Comparison of ENCODE assay signal across 9 cellular contexts in genomic region chr1:115052454-115053083, GRCh38. TPM values are rescaled to one million over a fixed set of nuclear protein-coding genes. Genes with fewer than 3 reads are reported as not detected.
DNase-seq lines count a peak whose midpoint lies in the region; ATAC-seq and TF ChIP-seq lines count a peak whose summit lies in the region.
"Had no signal": no experiment of that assay in that cellular context is flagged by ENCODE, and none has a peak within 500 bp of the region (broad histone marks: within the 10 kb centered on the region; RNA-seq: fewer than 3 reads in every experiment).

No MANE protein-coding gene starts in this region.

- H3K9me3 Mint-ChIP-seq in activated CD4-positive, alpha-beta memory T cell treated with anti-CD3 and anti-CD28 coated beads, Interleukin-2, amount 10 ng/mL, durations not matched to agents 7 days and 5 days, result no peaks in the 10 kb centered on the region

- H3K4me3 Mint-ChIP-seq in activated CD4-positive, alpha-beta memory T cell treated with anti-CD3 and anti-CD28 coated beads, Interleukin-2, amount 10 ng/mL, durations not matched to agents 7 days and 5 days, result no peak overlapping the region

- H3K4me3 ChIP-seq in BJ (ENCODE audit: low read depth, low read length) (no peak overlapping the region), mucosa of descending colon (no peak overlapping the region), testis (no peak overlapping the region)

- CTCF ChIA-PET in BJ (lab: Yijun Ruan, JAX), result interaction anchor here (0.6 to 4.3 kb wide), 31 partner anchors 9 to 1225 kb away, joined by 3 to 38 read pairs (median 4); partner anchors contain the start of gene TSHB
- CTCF ChIA-PET in activated CD4-positive, alpha-beta memory T cell treated with anti-CD3 and anti-CD28 coated beads, Interleukin-2, amount 10 ng/mL, durations not matched to agents 7 days and 5 days (lab: Charles Lee), result interaction anchor here (0.6 to 3.7 kb wide), 30 partner anchors 9 to 272 kb away, joined by 3 to 34 read pairs (median 4); partner anchors contain the start of gene SIKE1

- H3K36me3 Mint-ChIP-seq in activated CD4-positive, alpha-beta memory T cell treated with anti-CD3 and anti-CD28 coated beads, Interleukin-2, amount 10 ng/mL, durations not matched to agents 7 days and 5 days (ENCODE audit: low read depth), result no peaks in the 10 kb centered on the region

- peaks cover 11% of the 10 kb centered on the region for H3K4me1 Mint-ChIP-seq in activated CD4-positive, alpha-beta memory T cell treated with anti-CD3 and anti-CD28 coated beads, Interleukin-2, amount 10 ng/mL, durations not matched to agents 7 days and 5 days

- intact Hi-C loops in mucosa of descending colon (cut with DNase I, micrococcal nuclease) (no loop called here), testis (cut with DNase I; ENCODE audit: low total_unique reads) (no loop called here)

- WGBS in testis, 2 donors, result 35 to 41% methylated on average over 9 of the region's 9 CpGs

- H3K36me3 ChIP-seq in BJ (ENCODE audit: control insufficient read depth, insufficient read depth, low read length) (no peaks in the 10 kb centered on the region), mucosa of descending colon (ENCODE audit: low read depth) (no peaks in the 10 kb centered on the region), testis (ENCODE audit: low read depth, missing control alignments) (no peaks in the 10 kb centered on the region)

- no peak overlapping the region for H3K27ac ChIP-seq in testis

- ATAC-seq in GM18909 (IDR thresholded peaks at IDR 0.05; ENCODE audit: poor library complexity, unreplicated experiment), result peak; percentile 84
- ATAC-seq in HG03378 (IDR thresholded peaks at IDR 0.05; ENCODE audit: unreplicated experiment), result peak; percentile 95
- peak; percentile 94 for ATAC-seq in mucosa of descending colon

- H3K27me3 ChIP-seq in BJ (ENCODE audit: control insufficient read depth, insufficient read depth, low read length) (no peaks in the 10 kb centered on the region; the same call in 1 of the 2 replicates), testis (no peaks in the 10 kb centered on the region)

- peak; percentile 89 for TF ChIP-seq CTCF in BJ (IDR thresholded peaks at IDR 0.05; ENCODE audit: insufficient read depth, low read depth, low read length)
- TF ChIP-seq CTCF in mucosa of descending colon (IDR thresholded peaks at IDR 0.05), result peak; percentile 65
- TF ChIP-seq CTCF in testis (IDR thresholded peaks at IDR 0.05), result peak; percentile 53 to 83 (median 74)

- H3K9me3 ChIP-seq in mucosa of descending colon (no peaks in the 10 kb centered on the region), testis (no peaks in the 10 kb centered on the region)

- H3K27ac Mint-ChIP-seq in activated CD4-positive, alpha-beta memory T cell treated with anti-CD3 and anti-CD28 coated beads, Interleukin-2, amount 10 ng/mL, durations not matched to agents 7 days and 5 days, result no peak overlapping the region

- H3K27me3 Mint-ChIP-seq in activated CD4-positive, alpha-beta memory T cell treated with anti-CD3 and anti-CD28 coated beads, Interleukin-2, amount 10 ng/mL, durations not matched to agents 7 days and 5 days, result peaks cover 4% of the 10 kb centered on the region

- POLR2A ChIA-PET in BJ (lab: Charles Lee), result interaction anchor here (1.0 kb wide), 1 partner anchor 17 kb away, joined by 3 read pairs; no protein-coding TSS in a partner anchor
- POLR2A ChIA-PET in activated CD4-positive, alpha-beta memory T cell treated with anti-CD3 and anti-CD28 coated beads, Interleukin-2, amount 10 ng/mL, durations not matched to agents 7 days and 5 days (lab: Charles Lee), result no interaction called here

- DNase-seq in BJ (ENCODE audit: low read depth) (no peak), NCI-H748 (lab: John Stamatoyannopoulos, UW; ENCODE audit: unreplicated experiment) (peak; percentile 80), epidermal melanocyte (ENCODE audit: insufficient read length, low spot score) (peak; percentile 37), mucosa of descending colon (peak in 1 of 3 donors; percentile 84), testis (peak; percentile 85)
- DNase-seq in activated CD4-positive, alpha-beta memory T cell treated with anti-CD3 and anti-CD28 coated beads, Interleukin-2, amount 10 ng/mL, durations not matched to agents 7 days and 5 days, result peak; percentile 62

- no peak for TF ChIP-seq POLR2A in testis (IDR thresholded peaks at IDR 0.05)

- H3K4me1 ChIP-seq in mucosa of descending colon (ENCODE audit: low read depth), result no peaks in the 10 kb centered on the region
- H3K4me1 ChIP-seq in testis, result peaks cover 2% of the 10 kb centered on the region

RNA-seq across cellular contexts. Expression of gene TSHB, which starts 22.9 kb away (rescaled TPM):
- polyA plus RNA-seq in BJ (2011; rRNA removed) (not detected in 2 replicates), testis (ENCODE audit: insufficient read depth, low read depth, low replicate concordance) (not detected)
- not detected in 2 replicates for polyA minus RNA-seq in BJ (2011; rRNA and poly(A)+ RNA removed)
- not detected for total RNA-seq in activated CD4-positive, alpha-beta memory T cell treated with anti-CD3 and anti-CD28 coated beads, Interleukin-2, amount 10 ng/mL, durations not matched to agents 7 days and 5 days
- total RNA-seq in mucosa of descending colon (not detected), testis (not detected)
- total RNA-seq: skeletal muscle tissue had no signal

RNA-seq across cellular contexts. Expression of gene TSPAN2, which starts 36.7 kb away (rescaled TPM):
- 3.9 and 5.4 TPM in 2 replicates for polyA plus RNA-seq in BJ (2011; rRNA removed)
- 0.82 and 2.9 TPM in 2 replicates for polyA minus RNA-seq in BJ (2011; rRNA and poly(A)+ RNA removed)
- 1 to 10 TPM; 2.4 to 3.4 TPM for total RNA-seq in activated CD4-positive, alpha-beta memory T cell treated with anti-CD3 and anti-CD28 coated beads, Interleukin-2, amount 10 ng/mL, durations not matched to agents 7 days and 5 days
- total RNA-seq in mucosa of descending colon, result 10 to 100 TPM in 1 of 3 donors, 1 to 10 TPM in 2; 4.3 to 84.2 (median 6.3) TPM
- 1 to 10 TPM; 1.0 to 1.2 TPM for total RNA-seq in testis
- polyA plus RNA-seq in testis (ENCODE audit: insufficient read depth, low read depth, low replicate concordance), result 6.0 TPM
